8 cellular contexts compared by ENCODE assay signal in genomic region chr6:4776967-4777925, GRCh38. TPM values are rescaled to one million over a fixed set of nuclear protein-coding genes. Genes with fewer than 3 reads are reported as not detected.
DNase-seq lines count a peak whose midpoint lies in the region; ATAC-seq and TF ChIP-seq lines count a peak whose summit lies in the region.

No MANE protein-coding gene starts in this region.

- DNase-seq in NK-92 treated with Interleukin-12 subunit alpha and Interleukin-12 subunit beta, amount 100 ng/mL, for 24 hours (lab: John Stamatoyannopoulos, UW) = peak; percentile 48
- no peak for DNase-seq in NK-92 (lab: John Stamatoyannopoulos, UW; ENCODE audit: unreplicated experiment)
- DNase-seq in LHCN-M2 (ENCODE audit: low read depth) = peak; percentile 34
- DNase-seq in activated CD8-positive, alpha-beta memory T cell treated with anti-CD3 and anti-CD28 coated beads, Interleukin-2, amount 50 U/mL, for 4 hours = peak; percentile 31
- peak; percentile 54 for DNase-seq in fibroblast of villous mesenchyme (ENCODE audit: low read depth)
- DNase-seq in pons (ENCODE audit: low spot score) = peak; percentile 34

- peak overlapping the region; percentile 56 for H3K4me3 ChIP-seq in fibroblast of villous mesenchyme (ENCODE audit: low read depth, low read length)

- ATAC-seq in HG03521 (IDR thresholded peaks at IDR 0.05; ENCODE audit: unreplicated experiment) (no peak), HG03469 (IDR thresholded peaks at IDR 0.05; ENCODE audit: unreplicated experiment) (no peak)

- no peak for TF ChIP-seq CTCF in fibroblast of villous mesenchyme (IDR thresholded peaks at IDR 0.05; ENCODE audit: insufficient read depth, low read depth, low read length)

RNA-seq across cellular contexts. Expression of gene CDYL, which starts 1.0 kb away (rescaled TPM):
- 9.4 and 13.0 TPM in 2 replicates for total RNA-seq in LHCN-M2 (2014; rRNA removed)
- polyA plus RNA-seq in LHCN-M2 (2012) = 6.7 TPM
- total RNA-seq in fibroblast of villous mesenchyme = 37.1 and 38.7 TPM in 2 replicates
